Comparison of ENCODE assay signal across 26 cellular contexts in the genomic region with DNA sequence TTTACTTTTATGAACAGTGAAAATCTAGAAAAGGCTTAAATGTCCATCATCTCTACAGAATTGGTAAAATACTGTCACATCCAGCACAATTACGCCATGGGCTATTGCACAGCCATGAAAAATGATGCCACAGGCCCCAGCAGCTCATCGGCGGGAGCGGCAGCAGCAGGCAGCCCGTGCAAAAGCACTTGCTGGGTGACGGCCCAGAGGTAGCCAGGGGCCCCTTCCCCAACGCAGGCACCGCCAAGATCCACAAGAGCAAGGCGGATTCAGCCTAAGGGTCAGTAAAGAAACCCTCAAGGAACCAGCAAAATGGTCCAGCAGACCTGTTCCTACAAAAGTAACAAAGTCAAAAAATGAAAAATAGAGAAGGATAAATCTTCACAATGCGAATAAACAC.
"Had no signal": no experiment of that assay in that cellular context is flagged by ENCODE, and none has a peak within 500 bp of the region (broad histone marks: within the 10 kb centered on the region; RNA-seq: fewer than 3 reads in every experiment).

No MANE protein-coding gene starts in this region.

- H3K9me3 ChIP-seq: colonic mucosa, esophagus squamous epithelium, gastrocnemius medialis, gastroesophageal sphincter, heart left ventricle, heart right ventricle had no signal

- ATAC-seq: effector memory CD8-positive, alpha-beta T cell; esophagus mucosa; foreskin keratinocyte; gastrocnemius medialis; gastroesophageal sphincter; heart left ventricle; heart right ventricle had no signal

- H3K4me3 ChIP-seq: colonic mucosa, coronary artery, dorsolateral prefrontal cortex, esophagus squamous epithelium, gastrocnemius medialis, gastroesophageal sphincter, heart left ventricle, heart right ventricle, hepatocyte had no signal

- H3K79me2 ChIP-seq: hepatocyte had no signal

- H3K27ac ChIP-seq: colonic mucosa, coronary artery, dorsolateral prefrontal cortex, epithelial cell of prostate, esophagus squamous epithelium, foreskin keratinocyte, gastrocnemius medialis, gastroesophageal sphincter, heart left ventricle, heart right ventricle, hepatocyte had no signal

- H3K4me2 ChIP-seq: hepatocyte had no signal

- H3K27me3 Mint-ChIP-seq: dendritic cell treated with granulocyte-macrophage colony-stimulating factor and Interleukin-4, amounts not matched to agents 40 ng/mL and 50 ng/mL, for 4 days had no signal

- H3K4me3 Mint-ChIP-seq: dendritic cell treated with granulocyte-macrophage colony-stimulating factor and Interleukin-4, amounts not matched to agents 40 ng/mL and 50 ng/mL, for 4 days; effector memory CD8-positive, alpha-beta T cell; endodermal cell had no signal

- H3K36me3 ChIP-seq: colonic mucosa, esophagus squamous epithelium, gastrocnemius medialis, gastroesophageal sphincter, heart left ventricle, heart right ventricle had no signal

- H3K27ac Mint-ChIP-seq: dendritic cell treated with granulocyte-macrophage colony-stimulating factor and Interleukin-4, amounts not matched to agents 40 ng/mL and 50 ng/mL, for 4 days; effector memory CD8-positive, alpha-beta T cell; endodermal cell had no signal

- H3K9me3 Mint-ChIP-seq: effector memory CD8-positive, alpha-beta T cell had no signal

- H2AFZ ChIP-seq: hepatocyte had no signal

- H3K4me1 ChIP-seq: colonic mucosa, esophagus squamous epithelium, foreskin keratinocyte, gastrocnemius medialis, gastroesophageal sphincter, heart left ventricle, heart right ventricle had no signal

- H3K27me3 ChIP-seq: colonic mucosa, dorsolateral prefrontal cortex, foreskin keratinocyte, gastrocnemius medialis, gastroesophageal sphincter, heart left ventricle, heart right ventricle, hepatocyte had no signal

- DNase-seq: colonic mucosa; cortex of kidney; dermis blood vessel endothelial cell; dorsolateral prefrontal cortex; effector CD4-positive, alpha-beta T cell; effector CD8-positive, alpha-beta T cell; effector memory CD4-positive, alpha-beta T cell; effector memory CD8-positive, alpha-beta T cell; endodermal cell; erythroblast; esophagus squamous epithelium; foreskin fibroblast; foreskin keratinocyte; foreskin melanocyte; gastrocnemius medialis; glutamatergic neuron; head of caudate nucleus; heart left ventricle; heart right ventricle; hippocampal formation had no signal
